ENCODE assay signal across 1 cellular context in genomic region chr2:182587831-182588230, GRCh38.
TF ChIP-seq lines count a peak whose summit lies in the region.

No MANE protein-coding gene starts in this region.

TF ChIP-seq in IMR-90, 13 proteins besides CTCF, POLR2A, EP300 and RAD21 (continued from another document):
- no peak for TF ChIP-seq MXI1 (IDR thresholded peaks at IDR 0.05; ENCODE audit: borderline replicate concordance, low read depth, low read length)
- TF ChIP-seq BHLHE40 (IDR thresholded peaks at IDR 0.05; ENCODE audit: low read depth, low read length): no peak
